In the genomic region with DNA sequence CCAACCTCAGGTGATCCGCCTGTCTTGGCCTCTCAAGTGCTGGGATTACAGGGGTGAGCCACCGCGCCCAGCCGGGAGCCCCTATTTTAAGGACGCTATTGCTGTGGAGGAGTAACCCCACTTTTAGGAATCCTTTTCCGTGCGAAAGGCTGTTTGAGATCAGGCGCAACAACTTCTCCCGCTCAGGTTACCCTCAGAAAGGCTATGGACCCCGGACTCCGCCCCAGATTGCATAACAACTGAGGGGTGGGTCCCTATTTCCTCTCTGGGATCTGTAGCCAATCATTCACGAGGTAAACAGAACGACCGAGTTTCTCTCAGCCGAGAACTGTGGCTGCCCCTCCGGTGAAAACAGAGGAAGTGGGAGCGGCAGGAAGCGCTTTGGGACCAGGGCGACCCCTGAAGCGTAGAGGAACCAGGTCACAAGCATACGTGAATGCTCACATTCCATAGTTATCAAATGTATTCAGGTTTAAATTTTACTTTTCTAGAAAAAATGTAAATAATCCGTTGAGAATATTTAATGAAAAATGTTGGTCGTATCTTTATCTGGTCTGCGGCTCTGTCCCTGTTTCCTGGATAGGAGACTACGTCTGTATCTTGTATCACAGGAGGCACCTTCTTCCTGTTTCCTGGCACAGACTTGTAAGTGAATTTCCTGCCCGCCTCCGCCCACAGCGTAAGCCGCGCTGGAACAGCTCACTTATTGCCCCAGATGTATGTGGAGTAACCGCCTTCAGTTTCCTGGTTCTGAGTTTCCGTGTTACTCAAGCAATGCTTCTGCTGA, we compare ENCODE assay signal across 1 cellular context.
TF ChIP-seq lines count a peak whose summit lies in the region.

No MANE protein-coding gene starts in this region.

TF ChIP-seq in endothelial cell of umbilical vein, 7 proteins besides CTCF, POLR2A, EP300 and RAD21 (continued from another document):
- TF ChIP-seq MAX (IDR thresholded peaks at IDR 0.05; ENCODE audit: insufficient read depth, insufficient read length), result no peak
- TF ChIP-seq GATA2 (IDR thresholded peaks at IDR 0.05; ENCODE audit: insufficient read depth, insufficient read length, low read depth, low read length), result peak; percentile 98
- TF ChIP-seq MYC (IDR thresholded peaks at IDR 0.05; ENCODE audit: low read depth, low read length), result peak; percentile 53
- peak; percentile 40 for TF ChIP-seq FOS (IDR thresholded peaks at IDR 0.05; ENCODE audit: borderline replicate concordance, insufficient read depth, low read length)
- TF ChIP-seq JUN (IDR thresholded peaks at IDR 0.05; ENCODE audit: borderline replicate concordance, insufficient read depth, insufficient read length, low read depth), result peak; percentile 25
